ENCODE assay signal across 2 cellular contexts in the genomic region with DNA sequence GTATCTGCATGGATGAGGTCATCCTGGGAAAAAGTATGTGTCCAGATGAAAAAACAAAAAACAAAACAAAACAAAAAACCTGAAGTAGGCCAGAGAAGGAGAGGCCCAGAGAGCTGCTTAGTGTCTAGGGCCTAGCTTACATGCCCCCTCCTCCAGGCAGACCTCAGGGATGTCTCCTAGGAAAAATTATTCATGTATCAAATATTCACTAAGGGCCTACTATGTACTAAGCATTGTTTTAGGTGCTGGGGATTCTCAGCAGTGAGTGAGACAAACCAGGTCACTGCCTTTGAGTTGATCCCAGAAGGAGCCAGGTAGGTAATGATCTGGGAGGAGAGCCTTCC.
TF ChIP-seq lines count a peak whose summit lies in the region.

No MANE protein-coding gene starts in this region.

TF ChIP-seq in A549, 52 proteins besides CTCF, POLR2A, EP300 and RAD21:
- TF ChIP-seq ZFP36 (IDR thresholded peaks at IDR 0.05; ENCODE audit: borderline replicate concordance, partially characterized antibody) (peak; percentile 14), FOSL2 (IDR thresholded peaks at IDR 0.05) (no peak), FOSL2 (CRISPR knock-in tag; IDR thresholded peaks at IDR 0.05) (no peak)

TF ChIP-seq in K562, 482 proteins besides CTCF, POLR2A, EP300 and RAD21:
- TF ChIP-seq SREBF1 (IDR thresholded peaks at IDR 0.05; ENCODE audit: borderline replicate concordance, low read depth, low read length): no peak
- no peak for TF ChIP-seq ZNF224 (CRISPR knock-in tag; IDR thresholded peaks at IDR 0.05)
- no peak for TF ChIP-seq ASH1L (IDR thresholded peaks at IDR 0.05; ENCODE audit: borderline replicate concordance, low read depth, partially characterized antibody)
- peak; percentile 69 for TF ChIP-seq RBM25 (IDR thresholded peaks at IDR 0.05; ENCODE audit: low read depth, low read length, severe bottlenecking)
- peak; percentile 94 for TF ChIP-seq ZFP36 (IDR thresholded peaks at IDR 0.05; ENCODE audit: low read depth, low read length, partially characterized antibody)
- TF ChIP-seq SAFB (IDR thresholded peaks at IDR 0.05; ENCODE audit: borderline replicate concordance, low read depth, low read length): no peak
TF ChIP-seq in K562: peak in this region for 2.
